ENCODE assay signal across 1 cellular context in genomic region chr4:54945838-54946237, GRCh38.
TF ChIP-seq lines count a peak whose summit lies in the region.

No MANE protein-coding gene starts in this region.

TF ChIP-seq in IMR-90, 13 proteins besides CTCF, POLR2A, EP300 and RAD21 (continued from another document):
- TF ChIP-seq BHLHE40 (IDR thresholded peaks at IDR 0.05; ENCODE audit: low read depth, low read length): no peak
- TF ChIP-seq SMC3 (IDR thresholded peaks at IDR 0.05; ENCODE audit: low read depth, low read length): no peak
- TF ChIP-seq NFE2L2 (IDR thresholded peaks at IDR 0.05; ENCODE audit: low read depth, low read length): no peak
